ENCODE assay signal across 33 cellular contexts in the genomic region with DNA sequence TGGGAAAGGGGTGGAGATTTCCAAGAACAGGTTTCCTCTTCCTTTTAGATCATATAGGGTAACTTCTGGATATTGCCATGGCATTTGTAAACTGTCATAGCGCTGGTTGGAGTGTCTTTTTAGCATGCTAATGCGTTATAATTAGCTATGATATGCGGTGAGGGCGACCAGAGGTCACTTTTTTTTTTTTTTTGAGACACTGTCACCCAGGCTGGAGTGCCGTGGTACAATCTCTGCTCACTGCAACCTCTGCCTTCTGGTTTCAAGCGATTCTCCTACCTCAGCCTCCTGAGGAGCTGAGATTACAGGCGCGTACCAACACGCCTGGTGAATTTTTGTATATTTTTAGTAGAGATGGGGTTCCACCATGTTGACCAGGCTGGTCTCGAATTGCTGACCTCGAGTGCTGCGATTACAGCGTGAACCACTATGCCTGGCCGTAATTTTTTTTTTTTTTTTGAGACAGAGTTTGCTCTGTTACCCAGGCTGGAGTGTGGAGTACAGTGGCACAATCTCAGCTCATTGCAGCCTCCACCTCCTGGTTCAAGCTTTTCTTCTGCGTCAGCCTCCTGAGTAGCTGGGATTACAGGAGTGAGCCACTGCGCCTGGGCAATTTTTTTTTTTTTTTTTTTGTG.
"Had no signal": no experiment of that assay in that cellular context is flagged by ENCODE, and none has a peak within 500 bp of the region (broad histone marks: within the 10 kb centered on the region; RNA-seq: fewer than 3 reads in every experiment).

No MANE protein-coding gene starts in this region.

- DNase-seq: activated CD4-positive, alpha-beta T cell treated with anti-CD3 and anti-CD28 coated beads, Interleukin-2, amount 10 ng/mL, durations not matched to agents 24 days and 14 days; activated CD4-positive, alpha-beta T cell treated with anti-CD3 and anti-CD28 coated beads, Interleukin-2, amount 50 U/mL, for 4 hours; activated CD8-positive, alpha-beta T cell treated with anti-CD3 and anti-CD28 coated beads for 36 hours; activated effector memory CD4-positive, alpha-beta T cell treated with anti-CD3 and anti-CD28 coated beads, Interleukin-2, amount 50 U/mL, for 16 hours; activated naive CD4-positive, alpha-beta T cell; activated naive CD4-positive, alpha-beta T cell treated with anti-CD3 and anti-CD28 coated beads, Interleukin-2, amount 50 U/mL, for 16 hours; activated naive CD8-positive, alpha-beta T cell treated with anti-CD3 and anti-CD28 coated beads for 36 hours; activated T-cell treated with anti-CD3 and anti-CD28 coated beads, Interleukin-2, amount 50 U/mL, for 1 hour; activated T-cell treated with anti-CD3 and anti-CD28 coated beads, Interleukin-2, amount 50 U/mL, for 72 hours; amygdala; MM.1S; MV-4-11; NCI-H1092; NCI-H1436 treated with DMSO at 0.1 percent for 48 hours; NCI-H1694 treated with DMSO at 0.1 percent for 48 hours; NCI-H2029 treated with DMSO at 0.1 percent for 48 hours; NCI-H2107; NCI-H2171; NCI-H510A; NCI-H526; NCI-H748 treated with DMSO at 0.1 percent for 48 hours; NK-92 treated with Interleukin-12 subunit alpha and Interleukin-12 subunit beta, amount 100 ng/mL, for 24 hours; PC-3; RPMI8226; SJCRH30; T1000; WERI-Rb-1 had no signal

- H3K9ac ChIP-seq: KMS-11 had no signal

- H3K4me3 ChIP-seq: ascending aorta, cardiac muscle cell, Peyer's patch, SJCRH30, SK-N-MC had no signal

- ATAC-seq: activated CD8-positive, alpha-beta T cell treated with anti-CD3 and anti-CD28 coated beads for 36 hours; activated T-cell treated with anti-CD3 and anti-CD28 coated beads, Interleukin-2, amount 50 U/mL, for 72 hours; activated T-helper 17 cell treated with anti-CD3 and anti-CD28 coated beads, Interleukin-2, amount 50 U/mL, for 72 hours; PC-3 had no signal

- H3K27ac ChIP-seq: ascending aorta, cardiac muscle cell, KMS-11, Peyer's patch, SJCRH30, SK-N-MC, WERI-Rb-1 had no signal

- H3K4me1 ChIP-seq: ascending aorta, Peyer's patch, SJCRH30 had no signal

- H3K27me3 ChIP-seq: ascending aorta, cardiac muscle cell, Peyer's patch, SJCRH30 had no signal

- H3K36me3 ChIP-seq: ascending aorta, cardiac muscle cell, Peyer's patch, SJCRH30, WERI-Rb-1 had no signal

- H3K9me3 ChIP-seq: ascending aorta, Peyer's patch, SJCRH30 had no signal
